8 cellular contexts compared by ENCODE assay signal in the genomic region with DNA sequence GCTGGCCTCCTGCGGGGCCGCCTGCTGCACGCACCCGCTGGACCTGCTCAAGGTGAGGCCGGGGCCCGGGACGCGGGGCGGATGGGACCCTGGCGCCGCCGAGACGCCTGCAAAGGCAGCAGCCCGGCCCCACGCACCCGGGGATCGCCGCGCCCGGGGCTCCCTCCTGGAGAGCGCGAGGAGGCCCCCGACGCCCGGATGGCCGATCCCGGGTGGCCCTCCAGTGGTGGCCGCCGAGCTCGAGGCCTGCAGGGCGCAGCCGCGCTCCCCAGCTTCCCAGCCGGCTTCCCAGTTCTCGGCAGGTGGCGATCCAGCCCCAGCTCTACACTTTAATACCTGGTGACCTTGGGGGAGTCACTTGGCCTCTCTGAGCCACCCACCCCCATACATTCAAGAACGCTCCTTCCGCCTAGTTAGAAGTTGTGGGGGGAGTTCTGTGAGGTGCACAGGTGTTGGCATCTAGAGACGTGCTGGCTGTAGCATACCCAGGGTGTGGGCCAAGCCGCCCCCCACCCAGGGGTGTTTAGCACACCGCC. TPM values are rescaled to one million over a fixed set of nuclear protein-coding genes. Genes with fewer than 3 reads are reported as not detected.
DNase-seq lines count a peak whose midpoint lies in the region; ATAC-seq, FAIRE-seq and TF ChIP-seq lines count a peak whose summit lies in the region.

No MANE protein-coding gene starts in this region.

- TF ChIP-seq CTCF in MCF 10A (IDR thresholded peaks at IDR 0.05; ENCODE audit: unreplicated experiment): peak; percentile 24
- peak; percentile 63 for TF ChIP-seq CTCF in HepG2 (CRISPR knock-in tag; IDR thresholded peaks at IDR 0.05)
- peak in 1 of 5 experiments; percentile 1 for TF ChIP-seq CTCF in tibial nerve (IDR thresholded peaks at IDR 0.05)

- TF ChIP-seq EP300 in HepG2 (IDR thresholded peaks at IDR 0.05; ENCODE audit: low read depth in 2 of 2, low read length in 2 of 2) (no peak), HepG2 (CRISPR knock-in tag; IDR thresholded peaks at IDR 0.05; ENCODE audit: borderline replicate concordance) (0 out of 2 replicates have a peak, but pooled peaks have one; percentile 37), tibial nerve (IDR thresholded peaks at IDR 0.05) (no peak)

- peaks cover 6% of the 10 kb centered on the region for H3K4me1 Mint-ChIP-seq in MCF 10A (ENCODE audit: insufficient read depth, unreplicated experiment)

- peak overlapping the region; percentile 93 for H3K27ac ChIP-seq in HepG2 (ENCODE audit: extremely low read length, insufficient read depth, low read length)
- H3K27ac ChIP-seq in tibial nerve: peak overlapping the region; percentile 10 to 88 (median 82)

- WGBS in HepG2 (ENCODE audit: low lambda C conversion rate): 2% methylated on average over 8 of the region's 41 CpGs
- WGBS in tibial nerve, 2 donors: 0 to 13% methylated on average over 6 to 13 of the region's 41 CpGs

- TF ChIP-seq RAD21 in HepG2 (CRISPR knock-in tag; IDR thresholded peaks at IDR 0.05): peak; percentile 65

- peak in 1 of 2 experiments; percentile 57; a peak in 2 of 4 replicates for TF ChIP-seq POLR2A in HepG2 (IDR thresholded peaks at IDR 0.05; ENCODE audit: insufficient read depth in 1 of 2, low read depth in 2 of 2, low read length in 2 of 2)
- TF ChIP-seq POLR2A in tibial nerve (IDR thresholded peaks at IDR 0.05): no peak

- in situ Hi-C loops in HepG2 (cut with HindIII; ENCODE audit: extremely low pct_ligation_motif_present, low pct_unique_long_range_greater_than_20kb): no loop called here

- CTCF ChIA-PET in MCF 10A (lab: Yijun Ruan, JAX): interaction anchor here (0.6 to 1.4 kb wide), 4 partner anchors 10 to 141 kb away, joined by 3 to 6 read pairs (median 4); no protein-coding TSS in a partner anchor
- CTCF ChIA-PET in HepG2 (lab: Yijun Ruan, JAX; ENCODE audit: low intra/inter-chr PET ratio, low total read pairs): interaction anchor here (0.6 kb wide), 1 partner anchor 154 kb away, joined by 3 read pairs; no protein-coding TSS in a partner anchor

- POLR2A ChIA-PET in MCF 10A (lab: Yijun Ruan, JAX) (interaction anchor here (0.5 to 6.0 kb wide), 10 partner anchors 10 to 157 kb away, joined by 3 to 63 read pairs (median 5); partner anchors contain the start of genes ARL16, HGS, MCRIP1 and MRPL12), HepG2 (lab: Yijun Ruan, JAX) (interaction anchor here (1.0 to 6.3 kb wide), 11 partner anchors 9 to 325 kb away, joined by 3 to 143 read pairs (median 14); partner anchors contain the start of genes ARL16, CCDC137, DCXR and HGS)

- H3K27ac Mint-ChIP-seq in MCF 10A (ENCODE audit: low read depth, unreplicated experiment): peak overlapping the region; percentile 33

- H3K4me2 ChIP-seq in HepG2 (ENCODE audit: low read depth, low read length): peak overlapping the region; percentile 96

- peak overlapping the region; percentile 87 to 95 (median 92) for H3K4me3 ChIP-seq in HepG2 (replicated peaks in 1 of 3; ENCODE audit: insufficient read depth in 1 of 3, low read depth in 2 of 3, low read length in 3 of 3)
- peak overlapping the region; percentile 63 to 90 (median 84) for H3K4me3 ChIP-seq in tibial nerve

- DNase-seq in NAMALWA (ENCODE audit: low spot score): peak; percentile 44
- peak; percentile 38 for DNase-seq in MCF 10A (ENCODE audit: unreplicated experiment)
- peak; percentile 46 for DNase-seq in HepG2 (ENCODE audit: low spot score)
- no peak for DNase-seq in tibial nerve (ENCODE audit: low spot score in 2 of 2)
- no peak for DNase-seq in NCI-H1436 treated with DMSO at 0.1 percent for 48 hours (lab: John Stamatoyannopoulos, UW)

- H3K79me2 ChIP-seq in HepG2 (ENCODE audit: insufficient read depth, low read length): peaks cover 31% of the 10 kb centered on the region

- H3K4me1 ChIP-seq in ES-I3 (ENCODE audit: insufficient read depth, low read length) (peaks cover 15% of the 10 kb centered on the region; the same call in 1 of the 2 replicates), HepG2 (ENCODE audit: insufficient read depth, low read length) (peaks cover 32% of the 10 kb centered on the region), tibial nerve (peaks cover 0 to 51% (median 36%) of the 10 kb centered on the region in 4 donors)

- H3K9me3 ChIP-seq in ES-I3 (ENCODE audit: control insufficient read depth, insufficient read depth, low read length) (no peaks in the 10 kb centered on the region), HepG2 (ENCODE audit: low read length) (no peaks in the 10 kb centered on the region), tibial nerve (no peaks in the 10 kb centered on the region)

- H3K9me3 Mint-ChIP-seq in MCF 10A (ENCODE audit: unreplicated experiment): no peaks in the 10 kb centered on the region

- H3K27me3 Mint-ChIP-seq in MCF 10A (ENCODE audit: insufficient read depth, unreplicated experiment): no peaks in the 10 kb centered on the region

- BruUV-seq in MCF 10A (replicated peaks; lab: Mats Ljungman, UMichigan): no TSS peak
- TSS peak; percentile 38 for BruUV-seq in HepG2 (replicated peaks; lab: Mats Ljungman, UMichigan)

- H3K36me3 Mint-ChIP-seq in MCF 10A (ENCODE audit: insufficient read depth, unreplicated experiment): peaks cover 42% of the 10 kb centered on the region

- H3K27me3 ChIP-seq in HepG2 (ENCODE audit: control insufficient read depth in 1 of 2, insufficient read depth in 2 of 2, low read length in 2 of 2) (no peaks in the 10 kb centered on the region; a peak in 1 of 5 replicates), tibial nerve (no peaks in the 10 kb centered on the region)

- peak overlapping the region; percentile 84 for H3K4me3 Mint-ChIP-seq in MCF 10A (ENCODE audit: unreplicated experiment)

- peak; percentile 25 for ATAC-seq in GM21390 (IDR thresholded peaks at IDR 0.05; ENCODE audit: unreplicated experiment)
- peak; percentile 23 for ATAC-seq in HepG2
- ATAC-seq in HG03520 (IDR thresholded peaks at IDR 0.05; ENCODE audit: unreplicated experiment): no peak

- peak overlapping the region; percentile 90 for H3K9ac ChIP-seq in ES-I3 (ENCODE audit: low read depth, low read length)
- H3K9ac ChIP-seq in HepG2 (ENCODE audit: insufficient read depth, low read depth, low read length): peak overlapping the region; percentile 93

- H3K36me3 ChIP-seq in ES-I3 (ENCODE audit: insufficient read depth, low read length) (no peaks in the 10 kb centered on the region), HepG2 (replicated peaks in 1 of 2; ENCODE audit: control insufficient read depth in 1 of 2, insufficient read depth in 2 of 2, low read length in 2 of 2) (peaks cover 14 to 36% of the 10 kb centered on the region in 2 experiments), tibial nerve (peaks cover 0 to 42% (median 0%) of the 10 kb centered on the region in 3 donors)

- no peak overlapping the region for H2AFZ ChIP-seq in HepG2 (ENCODE audit: low read length)

- FAIRE-seq in HepG2 (lab: Jason Lieb, UNC): no peak

- intact Hi-C loops in MCF 10A (cut with micrococcal nuclease) (no loop called here), HepG2 (cut with micrococcal nuclease; ENCODE audit: unreplicated experiment) (loop anchor here (1.0 kb wide), 1 partner anchor 9 kb away; the partner anchor contains the start of gene MRPL12)

- H4K20me1 ChIP-seq in HepG2 (ENCODE audit: insufficient read depth, low read length): no peaks in the 10 kb centered on the region

RNA-seq across cellular contexts. Expression of gene SLC25A10, which starts 0.5 kb away (rescaled TPM):
- total RNA-seq in MCF 10A (2022): 5.1 and 9.5 TPM in 2 replicates
- total RNA-seq in HepG2 (2016; rRNA removed; fragmentation: Illumina TruSeq; extraction: Trizol): 111 and 140 TPM in 2 replicates
- 76.5 and 89.9 TPM in 2 replicates for total RNA-seq in HepG2 (2016; cell fraction: cytosol; rRNA removed; fragmentation: Illumina TruSeq; extraction: Trizol; ENCODE audit: low read depth)
- total RNA-seq in HepG2 (2016; cell fraction: insoluble cytoplasmic fraction; rRNA removed; fragmentation: Illumina TruSeq; extraction: Trizol): 100 and 147 TPM in 2 replicates
- 143 and 165 TPM in 2 replicates for total RNA-seq in HepG2 (2016; cell fraction: membrane; rRNA removed; fragmentation: Illumina TruSeq; extraction: Trizol)
- total RNA-seq in HepG2 (2016; cell fraction: nucleus; rRNA removed; fragmentation: Illumina TruSeq; extraction: Trizol): 53.5 and 61.2 TPM in 2 replicates
- 46.5 and 59.7 TPM in 2 replicates for polyA plus RNA-seq in HepG2 (2011; rRNA removed)
- 37.0 and 59.3 TPM in 2 replicates for polyA plus RNA-seq in HepG2 (2011; cell fraction: cytosol; rRNA removed)
- 97.5 and 120 TPM in 2 replicates for polyA plus RNA-seq in HepG2 (2011; cell fraction: nucleus; rRNA removed)
- 28.3 and 32.0 TPM in 2 replicates for polyA plus RNA-seq in HepG2 (2012)
- 77.4 and 92.5 TPM in 2 replicates for polyA plus RNA-seq in HepG2 (2016; cell fraction: cytosol; fragmentation: Illumina TruSeq; extraction: Trizol; ENCODE audit: low read depth)
- polyA plus RNA-seq in HepG2 (2016; cell fraction: insoluble cytoplasmic fraction; fragmentation: Illumina TruSeq; extraction: Trizol; ENCODE audit: low read depth): 90.7 and 117 TPM in 2 replicates
- 117 and 123 TPM in 2 replicates for polyA plus RNA-seq in HepG2 (2016; cell fraction: membrane; fragmentation: Illumina TruSeq; extraction: Trizol; ENCODE audit: low read depth)
- polyA plus RNA-seq in HepG2 (2016; cell fraction: nucleus; fragmentation: Illumina TruSeq; extraction: Trizol; ENCODE audit: insufficient read depth, low read depth): 106 and 108 TPM in 2 replicates
- polyA minus RNA-seq in HepG2 (2011; rRNA and poly(A)+ RNA removed; ENCODE audit: low replicate concordance): 55.9 and 103 TPM in 2 replicates
- 23.3 and 25.9 TPM in 2 replicates for polyA minus RNA-seq in HepG2 (2011; cell fraction: cytosol; rRNA and poly(A)+ RNA removed)
- polyA minus RNA-seq in HepG2 (2011; cell fraction: nucleus; rRNA and poly(A)+ RNA removed): 32.0 and 34.5 TPM in 2 replicates
- total RNA-seq in tibial nerve: 10 to 100 TPM; 10.8 to 32.1 (median 22.6) TPM

RNA-seq across cellular contexts. Expression of gene MRPL12, which starts 9.4 kb away (rescaled TPM):
- total RNA-seq in MCF 10A (2022): 82.6 and 143 TPM in 2 replicates
- total RNA-seq in HepG2 (2016; rRNA removed; fragmentation: Illumina TruSeq; extraction: Trizol): 39.1 and 72.5 TPM in 2 replicates
- total RNA-seq in HepG2 (2016; cell fraction: cytosol; rRNA removed; fragmentation: Illumina TruSeq; extraction: Trizol; ENCODE audit: low read depth): 76.8 and 84.3 TPM in 2 replicates
- 47.2 and 70.7 TPM in 2 replicates for total RNA-seq in HepG2 (2016; cell fraction: insoluble cytoplasmic fraction; rRNA removed; fragmentation: Illumina TruSeq; extraction: Trizol)
- total RNA-seq in HepG2 (2016; cell fraction: membrane; rRNA removed; fragmentation: Illumina TruSeq; extraction: Trizol): 95.6 and 107 TPM in 2 replicates
- 26.8 and 29.8 TPM in 2 replicates for total RNA-seq in HepG2 (2016; cell fraction: nucleus; rRNA removed; fragmentation: Illumina TruSeq; extraction: Trizol)
- polyA plus RNA-seq in HepG2 (2011; rRNA removed): 94.1 and 112 TPM in 2 replicates
- 137 and 215 TPM in 2 replicates for polyA plus RNA-seq in HepG2 (2011; cell fraction: cytosol; rRNA removed)
- polyA plus RNA-seq in HepG2 (2011; cell fraction: nucleus; rRNA removed): 94.6 and 96.1 TPM in 2 replicates
- polyA plus RNA-seq in HepG2 (2012): 83.0 and 86.6 TPM in 2 replicates
- 367 and 487 TPM in 2 replicates for polyA plus RNA-seq in HepG2 (2016; cell fraction: cytosol; fragmentation: Illumina TruSeq; extraction: Trizol; ENCODE audit: low read depth)
- polyA plus RNA-seq in HepG2 (2016; cell fraction: insoluble cytoplasmic fraction; fragmentation: Illumina TruSeq; extraction: Trizol; ENCODE audit: low read depth): 281 and 289 TPM in 2 replicates
- 273 and 345 TPM in 2 replicates for polyA plus RNA-seq in HepG2 (2016; cell fraction: membrane; fragmentation: Illumina TruSeq; extraction: Trizol; ENCODE audit: low read depth)
- 148 and 167 TPM in 2 replicates for polyA plus RNA-seq in HepG2 (2016; cell fraction: nucleus; fragmentation: Illumina TruSeq; extraction: Trizol; ENCODE audit: insufficient read depth, low read depth)
- polyA minus RNA-seq in HepG2 (2011; rRNA and poly(A)+ RNA removed; ENCODE audit: low replicate concordance): 58.6 and 62.0 TPM in 2 replicates
- polyA minus RNA-seq in HepG2 (2011; cell fraction: cytosol; rRNA and poly(A)+ RNA removed): 34.6 and 36.8 TPM in 2 replicates
- polyA minus RNA-seq in HepG2 (2011; cell fraction: nucleus; rRNA and poly(A)+ RNA removed): 24.0 and 29.4 TPM in 2 replicates
- 10 to 100 TPM; 26.1 to 63.3 (median 35.8) TPM for total RNA-seq in tibial nerve

RNA-seq across cellular contexts. Expression of gene HGS, which starts 28.7 kb away (rescaled TPM):
- total RNA-seq in MCF 10A (2022): 160 and 178 TPM in 2 replicates
- 54.1 and 73.3 TPM in 2 replicates for total RNA-seq in HepG2 (2016; rRNA removed; fragmentation: Illumina TruSeq; extraction: Trizol)
- total RNA-seq in HepG2 (2016; cell fraction: cytosol; rRNA removed; fragmentation: Illumina TruSeq; extraction: Trizol; ENCODE audit: low read depth): 23.7 and 25.3 TPM in 2 replicates
- 46.3 and 75.5 TPM in 2 replicates for total RNA-seq in HepG2 (2016; cell fraction: insoluble cytoplasmic fraction; rRNA removed; fragmentation: Illumina TruSeq; extraction: Trizol)
- 26.2 and 27.2 TPM in 2 replicates for total RNA-seq in HepG2 (2016; cell fraction: membrane; rRNA removed; fragmentation: Illumina TruSeq; extraction: Trizol)
- 61.6 and 70.3 TPM in 2 replicates for total RNA-seq in HepG2 (2016; cell fraction: nucleus; rRNA removed; fragmentation: Illumina TruSeq; extraction: Trizol)
- polyA plus RNA-seq in HepG2 (2011; rRNA removed): 78.1 and 85.3 TPM in 2 replicates
- 23.0 and 37.1 TPM in 2 replicates for polyA plus RNA-seq in HepG2 (2011; cell fraction: cytosol; rRNA removed)
- polyA plus RNA-seq in HepG2 (2011; cell fraction: nucleus; rRNA removed): 599 and 842 TPM in 2 replicates
- 50.3 and 58.5 TPM in 2 replicates for polyA plus RNA-seq in HepG2 (2012)
- polyA plus RNA-seq in HepG2 (2016; cell fraction: cytosol; fragmentation: Illumina TruSeq; extraction: Trizol; ENCODE audit: low read depth): 10.3 and 14.6 TPM in 2 replicates
- 49.0 and 65.5 TPM in 2 replicates for polyA plus RNA-seq in HepG2 (2016; cell fraction: insoluble cytoplasmic fraction; fragmentation: Illumina TruSeq; extraction: Trizol; ENCODE audit: low read depth)
- 20.0 and 26.0 TPM in 2 replicates for polyA plus RNA-seq in HepG2 (2016; cell fraction: membrane; fragmentation: Illumina TruSeq; extraction: Trizol; ENCODE audit: low read depth)
- polyA plus RNA-seq in HepG2 (2016; cell fraction: nucleus; fragmentation: Illumina TruSeq; extraction: Trizol; ENCODE audit: insufficient read depth, low read depth): 239 and 240 TPM in 2 replicates
- 124 and 132 TPM in 2 replicates for polyA minus RNA-seq in HepG2 (2011; rRNA and poly(A)+ RNA removed; ENCODE audit: low replicate concordance)
- 22.8 and 27.9 TPM in 2 replicates for polyA minus RNA-seq in HepG2 (2011; cell fraction: cytosol; rRNA and poly(A)+ RNA removed)
- polyA minus RNA-seq in HepG2 (2011; cell fraction: nucleus; rRNA and poly(A)+ RNA removed): 76.9 and 79.1 TPM in 2 replicates
- total RNA-seq in tibial nerve: 100 to 1,000 TPM in 2 of 4 donors, 10 to 100 TPM in 2; 75.2 to 166 (median 104) TPM

RNA-seq across cellular contexts. Expression of gene ARL16, which starts 28.9 kb away (rescaled TPM):
- 34.8 and 38.6 TPM in 2 replicates for total RNA-seq in MCF 10A (2022)
- 18.8 and 20.8 TPM in 2 replicates for total RNA-seq in HepG2 (2016; rRNA removed; fragmentation: Illumina TruSeq; extraction: Trizol)
- 17.5 and 20.2 TPM in 2 replicates for total RNA-seq in HepG2 (2016; cell fraction: cytosol; rRNA removed; fragmentation: Illumina TruSeq; extraction: Trizol; ENCODE audit: low read depth)
- 21.5 and 21.9 TPM in 2 replicates for total RNA-seq in HepG2 (2016; cell fraction: insoluble cytoplasmic fraction; rRNA removed; fragmentation: Illumina TruSeq; extraction: Trizol)
- 24.3 and 26.3 TPM in 2 replicates for total RNA-seq in HepG2 (2016; cell fraction: membrane; rRNA removed; fragmentation: Illumina TruSeq; extraction: Trizol)
- total RNA-seq in HepG2 (2016; cell fraction: nucleus; rRNA removed; fragmentation: Illumina TruSeq; extraction: Trizol): 10.5 and 14.3 TPM in 2 replicates
- 30.8 and 32.1 TPM in 2 replicates for polyA plus RNA-seq in HepG2 (2011; rRNA removed)
- polyA plus RNA-seq in HepG2 (2011; cell fraction: cytosol; rRNA removed): 30.7 and 36.8 TPM in 2 replicates
- 21.1 and 26.0 TPM in 2 replicates for polyA plus RNA-seq in HepG2 (2011; cell fraction: nucleus; rRNA removed)
- polyA plus RNA-seq in HepG2 (2012): 16.3 and 19.8 TPM in 2 replicates
- polyA plus RNA-seq in HepG2 (2016; cell fraction: cytosol; fragmentation: Illumina TruSeq; extraction: Trizol; ENCODE audit: low read depth): 22.8 and 26.9 TPM in 2 replicates
- polyA plus RNA-seq in HepG2 (2016; cell fraction: insoluble cytoplasmic fraction; fragmentation: Illumina TruSeq; extraction: Trizol; ENCODE audit: low read depth): 25.4 and 25.5 TPM in 2 replicates
- polyA plus RNA-seq in HepG2 (2016; cell fraction: membrane; fragmentation: Illumina TruSeq; extraction: Trizol; ENCODE audit: low read depth): 24.7 and 30.0 TPM in 2 replicates
- polyA plus RNA-seq in HepG2 (2016; cell fraction: nucleus; fragmentation: Illumina TruSeq; extraction: Trizol; ENCODE audit: insufficient read depth, low read depth): 41.6 and 53.5 TPM in 2 replicates
- polyA minus RNA-seq in HepG2 (2011; rRNA and poly(A)+ RNA removed; ENCODE audit: low replicate concordance): 17.2 and 24.1 TPM in 2 replicates
- polyA minus RNA-seq in HepG2 (2011; cell fraction: cytosol; rRNA and poly(A)+ RNA removed): 4.7 and 5.4 TPM in 2 replicates
- polyA minus RNA-seq in HepG2 (2011; cell fraction: nucleus; rRNA and poly(A)+ RNA removed): 10.7 and 14.5 TPM in 2 replicates
- 10 to 100 TPM; 22.1 to 37.9 (median 34.3) TPM for total RNA-seq in tibial nerve

RNA-seq across cellular contexts. Expression of gene CCDC137, which starts 46.0 kb away (rescaled TPM):
- total RNA-seq in MCF 10A (2022): 23.9 and 27.1 TPM in 2 replicates
- 34.4 and 39.1 TPM in 2 replicates for total RNA-seq in HepG2 (2016; rRNA removed; fragmentation: Illumina TruSeq; extraction: Trizol)
- 10.7 and 10.8 TPM in 2 replicates for total RNA-seq in HepG2 (2016; cell fraction: cytosol; rRNA removed; fragmentation: Illumina TruSeq; extraction: Trizol; ENCODE audit: low read depth)
- total RNA-seq in HepG2 (2016; cell fraction: insoluble cytoplasmic fraction; rRNA removed; fragmentation: Illumina TruSeq; extraction: Trizol): 31.3 and 40.3 TPM in 2 replicates
- total RNA-seq in HepG2 (2016; cell fraction: membrane; rRNA removed; fragmentation: Illumina TruSeq; extraction: Trizol): 16.9 and 19.0 TPM in 2 replicates
- 20.9 and 21.8 TPM in 2 replicates for total RNA-seq in HepG2 (2016; cell fraction: nucleus; rRNA removed; fragmentation: Illumina TruSeq; extraction: Trizol)
- polyA plus RNA-seq in HepG2 (2011; rRNA removed): 14.6 and 14.7 TPM in 2 replicates
- polyA plus RNA-seq in HepG2 (2011; cell fraction: cytosol; rRNA removed): 10.9 and 12.3 TPM in 2 replicates
- 18.8 and 20.1 TPM in 2 replicates for polyA plus RNA-seq in HepG2 (2011; cell fraction: nucleus; rRNA removed)
- 15.7 and 20.6 TPM in 2 replicates for polyA plus RNA-seq in HepG2 (2012)
- 6.0 and 6.1 TPM in 2 replicates for polyA plus RNA-seq in HepG2 (2016; cell fraction: cytosol; fragmentation: Illumina TruSeq; extraction: Trizol; ENCODE audit: low read depth)
- polyA plus RNA-seq in HepG2 (2016; cell fraction: insoluble cytoplasmic fraction; fragmentation: Illumina TruSeq; extraction: Trizol; ENCODE audit: low read depth): 43.6 and 43.8 TPM in 2 replicates
- 11.4 and 11.7 TPM in 2 replicates for polyA plus RNA-seq in HepG2 (2016; cell fraction: membrane; fragmentation: Illumina TruSeq; extraction: Trizol; ENCODE audit: low read depth)
- 75.0 and 87.7 TPM in 2 replicates for polyA plus RNA-seq in HepG2 (2016; cell fraction: nucleus; fragmentation: Illumina TruSeq; extraction: Trizol; ENCODE audit: insufficient read depth, low read depth)
- 4.1 and 5.1 TPM in 2 replicates for polyA minus RNA-seq in HepG2 (2011; rRNA and poly(A)+ RNA removed; ENCODE audit: low replicate concordance)
- 5.1 and 5.5 TPM in 2 replicates for polyA minus RNA-seq in HepG2 (2011; cell fraction: cytosol; rRNA and poly(A)+ RNA removed)
- 7.0 and 8.8 TPM in 2 replicates for polyA minus RNA-seq in HepG2 (2011; cell fraction: nucleus; rRNA and poly(A)+ RNA removed)
- 10 to 100 TPM; 10.9 to 35.7 (median 14.4) TPM for total RNA-seq in tibial nerve

Comparison
In these comparisons a context has a peak if more than half of its experiments do, and no peak if none do; other contexts are left out.
1. DNase-seq: peak in NAMALWA (single experiment), MCF 10A (single experiment) and HepG2 (single experiment); none in tibial nerve (0 of 2) and NCI-H1436 treated with DMSO at 0.1 percent for 48 hours (single experiment).